ENCODE assay signal across 8 cellular contexts in genomic region chr5:98769256-98770157, GRCh38. TPM values are rescaled to one million over a fixed set of nuclear protein-coding genes. Genes with fewer than 3 reads are reported as not detected.
DNase-seq lines count a peak whose midpoint lies in the region; ATAC-seq and TF ChIP-seq lines count a peak whose summit lies in the region.

No MANE protein-coding gene starts in this region.

- DNase-seq in activated CD4-positive, CD25-positive, alpha-beta regulatory T cell treated with anti-CD3 and anti-CD28 coated beads, Interleukin-2, amount 50 U/mL, for 72 hours: peak; percentile 37
- no peak for DNase-seq in activated CD4-positive, CD25-positive, alpha-beta regulatory T cell (lab: John Stamatoyannopoulos, UW)
- DNase-seq in NCI-H748 (lab: John Stamatoyannopoulos, UW; ENCODE audit: unreplicated experiment): peak; percentile 76
- peak in 5 of 7 donors; percentile 25 to 37 (median 33) for DNase-seq in adrenal gland
- DNase-seq in left ventricle myocardium inferior: peak; percentile 29
- DNase-seq in pons (ENCODE audit: low spot score): peak; percentile 61

- H3K4me3 ChIP-seq in adrenal gland: peak overlapping the region in 3 of 4 donors; percentile 54 to 67 (median 62)
- H3K4me3 ChIP-seq in left ventricle myocardium inferior: peak overlapping the region; percentile 78

- H3K4me1 ChIP-seq in adrenal gland (replicated peaks in 1 of 2) (peaks cover 17 to 38% of the 10 kb centered on the region in 2 donors), left ventricle myocardium inferior (peaks cover 57% of the 10 kb centered on the region)

- no peak for ATAC-seq in GM21619 (IDR thresholded peaks at IDR 0.05; ENCODE audit: unreplicated experiment)
- no peak for ATAC-seq in GM21825 (IDR thresholded peaks at IDR 0.05; ENCODE audit: unreplicated experiment)

- H3K36me3 ChIP-seq in adrenal gland (replicated peaks in 1 of 2): no peaks in the 10 kb centered on the region
- no peaks in the 10 kb centered on the region for H3K36me3 ChIP-seq in left ventricle myocardium inferior

- H3K27me3 ChIP-seq in adrenal gland: peaks cover 6% of the 10 kb centered on the region
- peaks cover 13% of the 10 kb centered on the region for H3K27me3 ChIP-seq in left ventricle myocardium inferior (ENCODE audit: low read depth)

- TF ChIP-seq POLR2A in adrenal gland (IDR thresholded peaks at IDR 0.05): no peak

- TF ChIP-seq CTCF in adrenal gland (IDR thresholded peaks at IDR 0.05): peak in 3 of 6 experiments; percentile 5 to 41 (median 10)
- TF ChIP-seq CTCF in left ventricle myocardium inferior (IDR thresholded peaks at IDR 0.05; ENCODE audit: borderline replicate concordance): peak; percentile 30

- 0 to 1% (median 1%) methylated on average over 5 to 59 of the region's 59 CpGs for WGBS in adrenal gland, 4 donors

- intact Hi-C loops in adrenal gland (cut with DNase I): no loop called here
- intact Hi-C loops in left ventricle myocardium inferior (cut with micrococcal nuclease): no loop called here

- no peaks in the 10 kb centered on the region for H3K9me3 ChIP-seq in adrenal gland (replicated peaks in 1 of 3)
- H3K9me3 ChIP-seq in left ventricle myocardium inferior (replicated peaks): no peaks in the 10 kb centered on the region

- H3K27ac ChIP-seq in adrenal gland (peak overlapping the region in 3 of 5 donors; percentile 65 to 79 (median 76)), left ventricle myocardium inferior (replicated peaks) (peak overlapping the region; percentile 73)

RNA-seq across cellular contexts. Expression of gene RGMB, which starts 4.0 kb away (rescaled TPM):
- 10 to 100 TPM in 4 of 8 donors, 1 to 10 TPM in 4; 7.1 to 14.4 (median 10.6) TPM for total RNA-seq in adrenal gland
- 1 to 10 TPM; 1.0 to 8.0 (median 1.8) TPM for polyA plus RNA-seq in adrenal gland
- total RNA-seq in left ventricle myocardium inferior: 13.0 TPM

Comparison
In these comparisons a context has a peak if more than half of its experiments do, and no peak if none do; other contexts are left out.
1. DNase-seq: peak in activated CD4-positive, CD25-positive, alpha-beta regulatory T cell treated with anti-CD3 and anti-CD28 coated beads, Interleukin-2, amount 50 U/mL, for 72 hours (single experiment), NCI-H748 (single experiment), adrenal gland (5 of 7), left ventricle myocardium inferior (single experiment) and pons (single experiment); none in activated CD4-positive, CD25-positive, alpha-beta regulatory T cell (0 of 4).